In genomic region chr19:12956446-12957388, GRCh38 we compare ENCODE assay signal across 1 cellular context.
TF ChIP-seq lines count a peak whose summit lies in the region.

Gene GADD45GIP1, minus strand, starts transcription at chr19:12957223. Its CDS starts 11 bp downstream, at chr19:12957212.

TF ChIP-seq in HepG2, 621 proteins besides CTCF, POLR2A, EP300 and RAD21 (continued from another document and continues in another):
- TF ChIP-seq ZNF18 (CRISPR knock-in tag; IDR thresholded peaks at IDR 0.05; ENCODE audit: insufficient replicate concordance) = peak; percentile 48
- 0 out of 2 replicates have a peak, but pooled peaks have one; percentile 19 for TF ChIP-seq MIXL1 (CRISPR knock-in tag; IDR thresholded peaks at IDR 0.05)
- 0 out of 2 replicates have a peak, but pooled peaks have one; percentile 35 for TF ChIP-seq ZSCAN5A (CRISPR knock-in tag; IDR thresholded peaks at IDR 0.05; ENCODE audit: borderline replicate concordance)
- TF ChIP-seq SIN3B (IDR thresholded peaks at IDR 0.05; ENCODE audit: low read length) = peak; percentile 71
- TF ChIP-seq ZHX2 (IDR thresholded peaks at IDR 0.05; ENCODE audit: low read depth) = peak; percentile 68; the same call in 1 of the 2 replicates
- TF ChIP-seq ZHX2 (CRISPR knock-in tag; IDR thresholded peaks at IDR 0.05; ENCODE audit: borderline replicate concordance) = 0 out of 2 replicates have a peak, but pooled peaks have one; percentile 72
- no peak for TF ChIP-seq HOXA9 (CRISPR knock-in tag; IDR thresholded peaks at IDR 0.05; ENCODE audit: borderline replicate concordance)
- no peak for TF ChIP-seq ZMYM2 (CRISPR knock-in tag; IDR thresholded peaks at IDR 0.05)
- peak; percentile 72; the same call in 1 of the 2 replicates for TF ChIP-seq IRF9 (CRISPR knock-in tag; IDR thresholded peaks at IDR 0.05; ENCODE audit: borderline replicate concordance)
- TF ChIP-seq AFF4 (CRISPR knock-in tag; IDR thresholded peaks at IDR 0.05) = 0 out of 2 replicates have a peak, but pooled peaks have one; percentile 63
- 0 out of 2 replicates have a peak, but pooled peaks have one; percentile 50 for TF ChIP-seq ZBTB42 (CRISPR knock-in tag; IDR thresholded peaks at IDR 0.05)
- peak; percentile 70; the same call in 1 of the 2 replicates for TF ChIP-seq GLI4 (CRISPR knock-in tag; IDR thresholded peaks at IDR 0.05; ENCODE audit: borderline replicate concordance)
- TF ChIP-seq HNF1B (CRISPR knock-in tag; IDR thresholded peaks at IDR 0.05) = peak; percentile 36; the same call in 1 of the 2 replicates
- no peak; the same call in 1 of the 2 replicates for TF ChIP-seq ZNF431 (CRISPR knock-in tag; IDR thresholded peaks at IDR 0.05; ENCODE audit: borderline replicate concordance, low read depth)
- peak; percentile 47; the same call in 1 of the 2 replicates for TF ChIP-seq GATAD2A (CRISPR knock-in tag; IDR thresholded peaks at IDR 0.05)
- TF ChIP-seq XRCC5 (optimal IDR thresholded peaks at IDR 0.05; ENCODE audit: low read length) = peak; percentile 57
- no peak; the same call in 1 of the 2 replicates for TF ChIP-seq ZNF558 (CRISPR knock-in tag; IDR thresholded peaks at IDR 0.05; ENCODE audit: borderline replicate concordance)
- TF ChIP-seq ZBED4 (CRISPR knock-in tag; IDR thresholded peaks at IDR 0.05; ENCODE audit: borderline replicate concordance) = peak; percentile 51
- no peak for TF ChIP-seq ZBTB49 (CRISPR knock-in tag; IDR thresholded peaks at IDR 0.05; ENCODE audit: borderline replicate concordance)
- TF ChIP-seq RNF2 (conservative IDR thresholded peaks at IDR 0.05; ENCODE audit: low read depth) = no peak
- TF ChIP-seq HOXA3 (CRISPR knock-in tag; IDR thresholded peaks at IDR 0.05) = peak; percentile 90
- TF ChIP-seq MXD4 (CRISPR knock-in tag; IDR thresholded peaks at IDR 0.05) = peak; percentile 88
- TF ChIP-seq ZNF792 (CRISPR knock-in tag; IDR thresholded peaks at IDR 0.05) = peak; percentile 64; the same call in 1 of the 2 replicates
- no peak for TF ChIP-seq STAT6 (CRISPR knock-in tag; IDR thresholded peaks at IDR 0.05; ENCODE audit: borderline replicate concordance)
- TF ChIP-seq ZNF124 (CRISPR knock-in tag; IDR thresholded peaks at IDR 0.05) = no peak
